Comparison of ENCODE assay signal across 25 cellular contexts in the genomic region with DNA sequence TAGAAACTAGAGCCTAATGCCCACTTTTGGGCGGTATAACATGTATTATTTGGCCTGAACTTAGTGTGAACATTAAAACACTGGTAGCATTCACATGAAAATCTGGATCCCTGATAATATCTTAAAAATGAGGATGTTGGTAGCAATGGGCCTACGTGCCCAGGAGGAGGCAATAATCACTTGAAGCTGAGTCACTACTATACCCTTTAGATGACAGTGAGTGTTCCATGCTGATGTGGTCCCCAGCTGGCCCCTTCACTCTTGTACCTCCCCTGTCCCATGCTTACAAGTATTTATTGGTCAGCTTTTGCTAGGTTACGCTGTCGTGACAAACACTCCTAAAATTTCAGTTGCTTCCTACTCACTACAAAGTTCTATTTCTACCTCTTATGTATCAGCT. TPM values are rescaled to one million over a fixed set of nuclear protein-coding genes. Genes with fewer than 3 reads are reported as not detected.
DNase-seq lines count a peak whose midpoint lies in the region; ATAC-seq and TF ChIP-seq lines count a peak whose summit lies in the region.
"Had no signal": no experiment of that assay in that cellular context is flagged by ENCODE, and none has a peak within 500 bp of the region (broad histone marks: within the 10 kb centered on the region; RNA-seq: fewer than 3 reads in every experiment).

No MANE protein-coding gene starts in this region.

- no peak overlapping the region for H3K4me3 Mint-ChIP-seq in endothelial cell (ENCODE audit: unreplicated experiment)
- H3K4me3 Mint-ChIP-seq: activated naive CD4-positive, alpha-beta T cell treated with anti-CD3 and anti-CD28 coated beads for 36 hours; CD14-positive monocyte; naive thymus-derived CD8-positive, alpha-beta T cell had no signal

- no peaks in the 10 kb centered on the region for H3K9me3 Mint-ChIP-seq in endothelial cell (ENCODE audit: unreplicated experiment)

- peaks cover 3% of the 10 kb centered on the region for H3K4me1 Mint-ChIP-seq in endothelial cell (ENCODE audit: unreplicated experiment)
- H3K4me1 Mint-ChIP-seq: CD14-positive monocyte; naive thymus-derived CD8-positive, alpha-beta T cell had no signal

- H3K4me3 ChIP-seq in A673 (ENCODE audit: low read depth, low read length, poor library complexity, severe bottlenecking): no peak overlapping the region
- no peak overlapping the region for H3K4me3 ChIP-seq in SJCRH30
- no peak overlapping the region for H3K4me3 ChIP-seq in psoas muscle
- H3K4me3 ChIP-seq: lower lobe of right lung, skin epidermis, stomach, thyroid gland had no signal

- H3K9me3 ChIP-seq in A673 (ENCODE audit: low read depth, low read length, poor library complexity, severe bottlenecking) (no peaks in the 10 kb centered on the region), SJCRH30 (replicated peaks) (no peaks in the 10 kb centered on the region), psoas muscle (no peaks in the 10 kb centered on the region)
- H3K9me3 ChIP-seq: lower lobe of right lung, stomach, thyroid gland had no signal

- no TSS peak for BruUV-seq in A673 (replicated peaks; lab: Mats Ljungman, UMichigan)

- H3K27ac ChIP-seq in A673 (ENCODE audit: low read depth, low read length, poor library complexity, severe bottlenecking) (no peak overlapping the region), SJCRH30 (no peak overlapping the region), psoas muscle (no peak overlapping the region)
- H3K27ac ChIP-seq: lower lobe of right lung, skin epidermis, stomach, thyroid gland had no signal

- intact Hi-C loops in A673 (cut with micrococcal nuclease; ENCODE audit: unreplicated experiment): no loop called here
- intact Hi-C loops in psoas muscle (cut with DNase I): no loop called here

- POLR2A ChIA-PET in A673 (lab: Charles Lee; ENCODE audit: low non-redundant PET): no interaction called here

- H3K4me1 ChIP-seq in A673 (ENCODE audit: insufficient read depth, low read length, poor library complexity, severe bottlenecking) (peaks cover 26% of the 10 kb centered on the region), SJCRH30 (no peaks in the 10 kb centered on the region), psoas muscle (no peaks in the 10 kb centered on the region)
- H3K4me1 ChIP-seq: lower lobe of right lung, stomach, thyroid gland had no signal

- DNase-seq in A673 (ENCODE audit: low spot score): no peak
- DNase-seq in Daoy (ENCODE audit: low read depth): peak; percentile 23
- peak; percentile 7 to 8 for DNase-seq in SJCRH30
- DNase-seq in endothelial cell (ENCODE audit: low spot score): no peak
- DNase-seq in psoas muscle: no peak
- DNase-seq in GM19238 (ENCODE audit: insufficient read length, low spot score): no peak
- DNase-seq: activated CD4-positive, alpha-beta T cell treated with anti-CD3 and anti-CD28 coated beads for 1 hour; activated naive CD4-positive, alpha-beta T cell treated with anti-CD3 and anti-CD28 coated beads for 36 hours; activated T-cell treated with anti-CD3 and anti-CD28 coated beads, Interleukin-2, amount 50 U/mL, for 48 hours; effector CD8-positive, alpha-beta T cell; head of caudate nucleus; KBM-7; lower lobe of right lung; naive thymus-derived CD8-positive, alpha-beta T cell; NCI-H1436; NCI-H446 treated with DMSO at 0.1 percent for 48 hours; NK-92 treated with Interleukin-12 subunit alpha and Interleukin-12 subunit beta, amount 100 ng/mL, for 24 hours; SHP77 treated with DMSO at 0.1 percent for 48 hours; stomach; thyroid gland had no signal

- TF ChIP-seq CTCF in A673 (conservative IDR thresholded peaks at IDR 0.05; ENCODE audit: low read depth, low read length): 0 out of 2 replicates have a peak, but pooled peaks have one; percentile 21
- no peak for TF ChIP-seq CTCF in endothelial cell (IDR thresholded peaks at IDR 0.05; ENCODE audit: unreplicated experiment)
- no peak for TF ChIP-seq CTCF in psoas muscle (IDR thresholded peaks at IDR 0.05)

- H3K27me3 Mint-ChIP-seq in endothelial cell (ENCODE audit: unreplicated experiment): peaks cover 2% of the 10 kb centered on the region
- H3K27me3 Mint-ChIP-seq: naive thymus-derived CD8-positive, alpha-beta T cell had no signal

- ATAC-seq in psoas muscle: no peak
- no peak for ATAC-seq in GM21381 (IDR thresholded peaks at IDR 0.05; ENCODE audit: unreplicated experiment)
- no peak for ATAC-seq in HG03159 (IDR thresholded peaks at IDR 0.05; ENCODE audit: unreplicated experiment)
- ATAC-seq: lower lobe of right lung; naive thymus-derived CD8-positive, alpha-beta T cell; Panc1 had no signal

- H3K36me3 Mint-ChIP-seq in endothelial cell (ENCODE audit: low read depth, unreplicated experiment): no peaks in the 10 kb centered on the region
- H3K36me3 Mint-ChIP-seq: CD14-positive monocyte had no signal

- peak overlapping the region; percentile 27 for H3K27ac Mint-ChIP-seq in endothelial cell (ENCODE audit: unreplicated experiment)
- H3K27ac Mint-ChIP-seq: activated naive CD4-positive, alpha-beta T cell treated with anti-CD3 and anti-CD28 coated beads for 36 hours; CD14-positive monocyte; naive thymus-derived CD8-positive, alpha-beta T cell had no signal

- CTCF ChIA-PET in A673 (lab: Charles Lee): no interaction called here

- H3K27me3 ChIP-seq in A673 (replicated peaks; ENCODE audit: insufficient read depth, low read depth, low read length, poor library complexity) (no peaks in the 10 kb centered on the region), SJCRH30 (no peaks in the 10 kb centered on the region), psoas muscle (ENCODE audit: insufficient read depth in 3 of 3, low read length in 2 of 3) (no peaks in the 10 kb centered on the region)
- H3K27me3 ChIP-seq: stomach, thyroid gland had no signal

- 90 to 93% (median 91%) methylated on average over 4 of the region's 4 CpGs for WGBS in psoas muscle, 3 donors

- H3K36me3 ChIP-seq in A673 (ENCODE audit: insufficient read depth, low read length, poor library complexity, severe bottlenecking) (no peaks in the 10 kb centered on the region), SJCRH30 (no peaks in the 10 kb centered on the region), psoas muscle (ENCODE audit: insufficient read depth in 1 of 2, low read depth in 1 of 2) (no peaks in the 10 kb centered on the region)
- H3K36me3 ChIP-seq: lower lobe of right lung, stomach, thyroid gland had no signal

RNA-seq across cellular contexts. Expression of a gene that starts 23.0 kb away (rescaled TPM):
- total RNA-seq in A673 (2021) (25.0 and 28.3 TPM in 2 replicates), endothelial cell (ENCODE audit: unreplicated experiment) (24.5 TPM), psoas muscle (1 to 10 TPM; 6.3 to 9.0 (median 6.6) TPM)
- total RNA-seq in Daoy (2014; rRNA removed; shearing (Covaris generic)): 5.6 TPM in 2 replicates
- 16.6 and 16.8 TPM in 2 replicates for total RNA-seq in SJCRH30 (2014; rRNA removed; shearing (Covaris generic))
- polyA plus RNA-seq in psoas muscle: 1 to 10 TPM in 2 of 3 donors, under 1 TPM in 1; 0.83 to 3.5 (median 1.3) TPM

Comparison
In these comparisons a context has a peak if more than half of its experiments do, and no peak if none do; other contexts are left out.
1. DNase-seq: peak in Daoy (single experiment) and SJCRH30 (2 of 2); none in A673 (single experiment), endothelial cell (single experiment), psoas muscle (0 of 2) and GM19238 (single experiment).